ENCODE assay signal across 21 cellular contexts in genomic region chr6:168130168-168130651, GRCh38. TPM values are rescaled to one million over a fixed set of nuclear protein-coding genes. Genes with fewer than 3 reads are reported as not detected.
DNase-seq lines count a peak whose midpoint lies in the region; ATAC-seq, FAIRE-seq and TF ChIP-seq lines count a peak whose summit lies in the region.
"Had no signal": no experiment of that assay in that cellular context is flagged by ENCODE, and none has a peak within 500 bp of the region (broad histone marks: within the 10 kb centered on the region; RNA-seq: fewer than 3 reads in every experiment).

No MANE protein-coding gene starts in this region.

- H4K20me1 ChIP-seq in OCI-LY7 (ENCODE audit: insufficient read depth, low read length) = no peaks in the 10 kb centered on the region

- POLR2A ChIA-PET in OCI-LY7 (lab: Charles Lee) = no interaction called here

- H3K4me1 ChIP-seq in kidney (ENCODE audit: control insufficient read depth in 1 of 2, insufficient read depth in 1 of 2, low read depth in 1 of 2, low read length in 2 of 2) (peaks cover 0 to 3% of the 10 kb centered on the region in 2 donors), sigmoid colon (peaks cover 0 to 11% (median 8%) of the 10 kb centered on the region in 4 donors), OCI-LY7 (ENCODE audit: insufficient read depth, low read length, poor library complexity, severe bottlenecking) (no peaks in the 10 kb centered on the region)
- H3K4me1 ChIP-seq: HAP-1 had no signal

- H3K36me3 ChIP-seq in H7 (replicated peaks; ENCODE audit: control insufficient read depth, insufficient read depth, low read length) (no peaks in the 10 kb centered on the region), kidney (ENCODE audit: control insufficient read depth in 1 of 2, insufficient read depth in 2 of 2, low read length in 2 of 2) (no peaks in the 10 kb centered on the region), sigmoid colon (no peaks in the 10 kb centered on the region), OCI-LY7 (ENCODE audit: insufficient read depth, low read length) (no peaks in the 10 kb centered on the region)
- H3K36me3 ChIP-seq: BLaER1 treated with 17β-estradiol and CSF1 and Interleukin-3, amounts not matched to agents 10 nM and 100 nM; HAP-1 had no signal

- no peak for TF ChIP-seq POLR2A in sigmoid colon (IDR thresholded peaks at IDR 0.05)

- intact Hi-C loops in kidney (cut with DNase I) (no loop called here), sigmoid colon (cut with DNase I) (no loop called here), OCI-LY7 (cut with micrococcal nuclease; ENCODE audit: unreplicated experiment) (no loop called here)

- no peak for TF ChIP-seq EP300 in sigmoid colon (IDR thresholded peaks at IDR 0.05)

- WGBS in sigmoid colon, 2 donors = 90 to 91% methylated on average over 18 of the region's 18 CpGs

- ATAC-seq in GM18858 (IDR thresholded peaks at IDR 0.05; ENCODE audit: unreplicated experiment) (no peak), HG03571 (IDR thresholded peaks at IDR 0.05; ENCODE audit: unreplicated experiment) (no peak)
- ATAC-seq: CD8-positive, alpha-beta T cell had no signal

- H2AFZ ChIP-seq in OCI-LY7 (ENCODE audit: low read length) = no peak overlapping the region

- H3K4me3 ChIP-seq in H7 (ENCODE audit: insufficient read depth, low read depth, low read length) = no peak overlapping the region
- H3K4me3 ChIP-seq in kidney (ENCODE audit: low read length in 2 of 2) = no peak overlapping the region
- H3K4me3 ChIP-seq in sigmoid colon = no peak overlapping the region
- H3K4me3 ChIP-seq in OCI-LY7 (ENCODE audit: low read depth, low read length, poor library complexity, severe bottlenecking) = no peak overlapping the region
- H3K4me3 ChIP-seq: BLaER1 treated with 17β-estradiol and CSF1 and Interleukin-3, amounts not matched to agents 10 nM and 100 nM; HAP-1 had no signal

- no peak overlapping the region for H3K4me2 ChIP-seq in OCI-LY7 (ENCODE audit: low read length)
- H3K4me2 ChIP-seq: BLaER1 treated with 17β-estradiol and CSF1 and Interleukin-3, amounts not matched to agents 10 nM and 100 nM had no signal

- peaks cover 2% of the 10 kb centered on the region; the same call in 1 of the 2 replicates for H3K27me3 ChIP-seq in H7 (ENCODE audit: control insufficient read depth, insufficient read depth, low read length)
- H3K27me3 ChIP-seq in sigmoid colon = no peaks in the 10 kb centered on the region
- H3K27me3 ChIP-seq: BLaER1 treated with 17β-estradiol and CSF1 and Interleukin-3, amounts not matched to agents 10 nM and 100 nM had no signal

- H3K9me2 ChIP-seq in OCI-LY7 (ENCODE audit: insufficient read depth, low read length) = no peaks in the 10 kb centered on the region

- H3K79me2 ChIP-seq in OCI-LY7 (ENCODE audit: insufficient read depth, low read depth, low read length) = no peaks in the 10 kb centered on the region

- H3K9me3 ChIP-seq in kidney (ENCODE audit: control insufficient read depth in 1 of 2, low read length in 2 of 2) = no peaks in the 10 kb centered on the region
- no peaks in the 10 kb centered on the region for H3K9me3 ChIP-seq in sigmoid colon
- no peaks in the 10 kb centered on the region for H3K9me3 ChIP-seq in OCI-LY7 (ENCODE audit: low read length)
- H3K9me3 ChIP-seq: BLaER1 treated with 17β-estradiol and CSF1 and Interleukin-3, amounts not matched to agents 10 nM and 100 nM; HAP-1 had no signal

- TF ChIP-seq CTCF in kidney (IDR thresholded peaks at IDR 0.05; ENCODE audit: borderline replicate concordance, extremely low read depth, insufficient read depth) (no peak), sigmoid colon (IDR thresholded peaks at IDR 0.05) (no peak), OCI-LY7 (conservative IDR thresholded peaks at IDR 0.05; ENCODE audit: low read length) (no peak)

- CTCF ChIA-PET in OCI-LY7 (lab: Charles Lee; ENCODE audit: unreplicated experiment) = no interaction called here

- BruUV-seq in OCI-LY7 (replicated peaks; lab: Mats Ljungman, UMichigan) = no TSS peak

- H3K9ac ChIP-seq in kidney (ENCODE audit: low read length in 2 of 2) = no peak overlapping the region
- H3K9ac ChIP-seq: BLaER1 treated with 17β-estradiol and CSF1 and Interleukin-3, amounts not matched to agents 10 nM and 100 nM had no signal

- H3K27ac ChIP-seq in kidney (ENCODE audit: low read depth in 2 of 2, low read length in 2 of 2) (no peak overlapping the region), sigmoid colon (no peak overlapping the region), OCI-LY7 (ENCODE audit: low read depth, low read length, poor library complexity, severe bottlenecking) (no peak overlapping the region)
- H3K27ac ChIP-seq: BLaER1 treated with 17β-estradiol and CSF1 and Interleukin-3, amounts not matched to agents 10 nM and 100 nM had no signal

- FAIRE-seq in kidney (lab: Jason Lieb, UNC) = no peak
- FAIRE-seq: D721Med, GM12892 had no signal

- DNase-seq in H7 = peak; percentile 34
- peak; percentile 44 for DNase-seq in ecto neural progenitor cell (ENCODE audit: low spot score)
- peak; percentile 57 for DNase-seq in kidney
- DNase-seq in sigmoid colon = peak; percentile 55
- no peak for DNase-seq in OCI-LY7 (ENCODE audit: low spot score)
- DNase-seq in SIG-M5 treated with dmso at 0.1 percent for 504 hours (lab: John Stamatoyannopoulos, UW; ENCODE audit: unreplicated experiment) = no peak
- DNase-seq: DMS79, KBM-7, MV-4-11, NCI-H1694 treated with DMSO at 0.1 percent for 48 hours, NCI-H510A treated with DMSO at 0.1 percent for 48 hours, NCI-H774, OCI-M1, SIG-M5 had no signal

RNA-seq across cellular contexts. Expression of gene FRMD1, which starts 51.2 kb away (rescaled TPM):
- total RNA-seq in H7 (2014; rRNA removed; shearing (Covaris generic)) = 0.11 TPM in 1 of 2 replicates, not detected in the other
- 1.1 TPM for total RNA-seq in kidney
- 7.5 TPM for polyA plus RNA-seq in kidney (ENCODE audit: insufficient read depth, low read depth, low replicate concordance)
- total RNA-seq in sigmoid colon = under 1 TPM in 2 of 4 donors, not detected in 2; 0.36 to 0.83 TPM
- polyA plus RNA-seq in sigmoid colon = 10 to 100 TPM in 1 of 3 donors, 1 to 10 TPM in 2; 4.2 to 12.0 (median 9.3) TPM
- total RNA-seq in OCI-LY7 (2014; rRNA removed; shearing (Covaris generic)) = not detected in 2 replicates
- total RNA-seq in OCI-LY7 (2022) = not detected in 2 replicates
- total RNA-seq: CD8-positive, alpha-beta T cell had no signal

Comparison
In these comparisons a context has a peak if more than half of its experiments do, and no peak if none do; other contexts are left out.
1. DNase-seq: peak in H7 (single experiment), ecto neural progenitor cell (single experiment), kidney (single experiment) and sigmoid colon (single experiment); none in OCI-LY7 (single experiment) and SIG-M5 treated with dmso at 0.1 percent for 504 hours (single experiment).